16 cellular contexts compared by ENCODE assay signal in genomic region chr21:44295163-44295601, GRCh38. TPM values are rescaled to one million over a fixed set of nuclear protein-coding genes. Genes with fewer than 3 reads are reported as not detected.
DNase-seq lines count a peak whose midpoint lies in the region; ATAC-seq, FAIRE-seq and TF ChIP-seq lines count a peak whose summit lies in the region.
"Had no signal": no experiment of that assay in that cellular context is flagged by ENCODE, and none has a peak within 500 bp of the region (broad histone marks: within the 10 kb centered on the region; RNA-seq: fewer than 3 reads in every experiment).

No MANE protein-coding gene starts in this region.

- in situ Hi-C loops in KBM-7 (cut with MboI; ENCODE audit: low pct_unique_long_range_greater_than_20kb, low sequenced_read_pairs): no loop called here

- FAIRE-seq in GM19239 (lab: Jason Lieb, UNC): no peak

- DNase-seq in activated CD4-positive, alpha-beta T cell treated with anti-CD3 and anti-CD28 coated beads, Interleukin-2, amount 10 ng/mL, durations not matched to agents 24 days and 14 days: no peak
- no peak for DNase-seq in activated CD4-positive, alpha-beta T cell treated with anti-CD3 and anti-CD28 coated beads, Interleukin-2, amount 50 U/mL, for 48 hours
- no peak for DNase-seq in activated T-helper 1 cell treated with anti-CD3 and anti-CD28 coated beads, Interleukin-12 subunit alpha, Interleukin-12 subunit beta, Interleukin-2, Interleukin-4 antibody, amounts not matched to agents 30 ng/mL and 10 ng/mL and 1 ng/mL, durations not matched to agents 14 hours and 24 hours and 36 hours (ENCODE audit: low spot score)
- DNase-seq in naive thymus-derived CD8-positive, alpha-beta T cell: peak in 3 of 10 donors; percentile 20 to 28 (median 21)
- DNase-seq in KBM-7 (no peak), GM19239 (ENCODE audit: insufficient read length, low spot score) (no peak), left lung (no peak)
- DNase-seq: activated naive CD4-positive, alpha-beta T cell treated with Interleukin-2 at 50 U/mL for 16 hours; lower lobe of right lung; stimulated activated CD4-positive, alpha-beta T cell treated with anti-CD3 and anti-CD28 coated beads, Interleukin-2, amount 100 ng/mL, for 48 hours had no signal

- TF ChIP-seq CTCF in left lung (IDR thresholded peaks at IDR 0.05): no peak

- no peaks in the 10 kb centered on the region for H3K27me3 Mint-ChIP-seq in activated CD4-positive, alpha-beta T cell treated with anti-CD3 and anti-CD28 coated beads, Interleukin-2, amount 10 ng/mL, durations not matched to agents 24 days and 14 days
- no peaks in the 10 kb centered on the region for H3K27me3 Mint-ChIP-seq in IgD-negative memory B cell
- H3K27me3 Mint-ChIP-seq in activated T-helper 1 cell treated with anti-CD3 and anti-CD28 coated beads, Interleukin-12 subunit alpha, Interleukin-12 subunit beta, Interleukin-2, Interleukin-4 antibody, amounts not matched to agents 30 ng/mL and 10 ng/mL and 1 ng/mL, durations not matched to agents 14 hours and 24 hours and 36 hours (ENCODE audit: insufficient read depth): no peaks in the 10 kb centered on the region
- no peaks in the 10 kb centered on the region for H3K27me3 Mint-ChIP-seq in naive thymus-derived CD8-positive, alpha-beta T cell

- H3K4me1 ChIP-seq in left lung: peaks cover 4 to 24% of the 10 kb centered on the region in 2 donors

- POLR2A ChIA-PET in naive thymus-derived CD8-positive, alpha-beta T cell (lab: Charles Lee): interaction anchor here (0.7 to 2.0 kb wide), 2 partner anchors 8 to 44 kb away, joined by 4 to 5 read pairs; partner anchors contain the start of gene CFAP410

- no peaks in the 10 kb centered on the region for H3K9me3 ChIP-seq in left lung
- H3K9me3 ChIP-seq: lower lobe of right lung, tibial nerve had no signal

- H3K9me3 Mint-ChIP-seq in activated CD4-positive, alpha-beta T cell treated with anti-CD3 and anti-CD28 coated beads, Interleukin-2, amount 10 ng/mL, durations not matched to agents 24 days and 14 days: no peaks in the 10 kb centered on the region
- H3K9me3 Mint-ChIP-seq in IgD-negative memory B cell: no peaks in the 10 kb centered on the region
- H3K9me3 Mint-ChIP-seq in activated T-helper 1 cell treated with anti-CD3 and anti-CD28 coated beads, Interleukin-12 subunit alpha, Interleukin-12 subunit beta, Interleukin-2, Interleukin-4 antibody, amounts not matched to agents 30 ng/mL and 10 ng/mL and 1 ng/mL, durations not matched to agents 14 hours and 24 hours and 36 hours: no peaks in the 10 kb centered on the region
- no peaks in the 10 kb centered on the region for H3K9me3 Mint-ChIP-seq in naive thymus-derived CD8-positive, alpha-beta T cell
- H3K9me3 Mint-ChIP-seq: neural crest cell had no signal

- H3K36me3 Mint-ChIP-seq in activated CD4-positive, alpha-beta T cell treated with anti-CD3 and anti-CD28 coated beads, Interleukin-2, amount 10 ng/mL, durations not matched to agents 24 days and 14 days (ENCODE audit: low read depth): no peaks in the 10 kb centered on the region
- no peaks in the 10 kb centered on the region for H3K36me3 Mint-ChIP-seq in IgD-negative memory B cell
- H3K36me3 Mint-ChIP-seq in activated T-helper 1 cell treated with anti-CD3 and anti-CD28 coated beads, Interleukin-12 subunit alpha, Interleukin-12 subunit beta, Interleukin-2, Interleukin-4 antibody, amounts not matched to agents 30 ng/mL and 10 ng/mL and 1 ng/mL, durations not matched to agents 14 hours and 24 hours and 36 hours (ENCODE audit: low read depth): no peaks in the 10 kb centered on the region
- no peaks in the 10 kb centered on the region for H3K36me3 Mint-ChIP-seq in naive thymus-derived CD8-positive, alpha-beta T cell

- H3K27ac Mint-ChIP-seq in activated CD4-positive, alpha-beta T cell treated with anti-CD3 and anti-CD28 coated beads, Interleukin-2, amount 10 ng/mL, durations not matched to agents 24 days and 14 days: peak overlapping the region; percentile 67
- H3K27ac Mint-ChIP-seq in IgD-negative memory B cell: peak overlapping the region in 1 of 3 donors; percentile 43
- peak overlapping the region; percentile 55 for H3K27ac Mint-ChIP-seq in activated T-helper 1 cell treated with anti-CD3 and anti-CD28 coated beads, Interleukin-12 subunit alpha, Interleukin-12 subunit beta, Interleukin-2, Interleukin-4 antibody, amounts not matched to agents 30 ng/mL and 10 ng/mL and 1 ng/mL, durations not matched to agents 14 hours and 24 hours and 36 hours
- peak overlapping the region; percentile 16 to 87 (median 72) for H3K27ac Mint-ChIP-seq in naive thymus-derived CD8-positive, alpha-beta T cell

- ATAC-seq in naive thymus-derived CD8-positive, alpha-beta T cell: no peak
- no peak for ATAC-seq in left lung
- ATAC-seq: lower lobe of right lung had no signal

- no peak overlapping the region for H3K27ac ChIP-seq in left lung
- H3K27ac ChIP-seq: lower lobe of right lung, SK-N-MC, tibial nerve, VCaP had no signal

- H3K4me1 Mint-ChIP-seq in activated CD4-positive, alpha-beta T cell treated with anti-CD3 and anti-CD28 coated beads, Interleukin-2, amount 10 ng/mL, durations not matched to agents 24 days and 14 days: peaks cover 22% of the 10 kb centered on the region
- peaks cover 17 to 20% (median 18%) of the 10 kb centered on the region in 3 donors for H3K4me1 Mint-ChIP-seq in IgD-negative memory B cell
- peaks cover 22% of the 10 kb centered on the region for H3K4me1 Mint-ChIP-seq in activated T-helper 1 cell treated with anti-CD3 and anti-CD28 coated beads, Interleukin-12 subunit alpha, Interleukin-12 subunit beta, Interleukin-2, Interleukin-4 antibody, amounts not matched to agents 30 ng/mL and 10 ng/mL and 1 ng/mL, durations not matched to agents 14 hours and 24 hours and 36 hours (ENCODE audit: low read depth)
- H3K4me1 Mint-ChIP-seq in naive thymus-derived CD8-positive, alpha-beta T cell: peaks cover 13 to 58% (median 38%) of the 10 kb centered on the region in 4 donors

- no peaks in the 10 kb centered on the region for H3K36me3 ChIP-seq in left lung
- H3K36me3 ChIP-seq: lower lobe of right lung, tibial nerve had no signal

- no peak overlapping the region for H3K4me3 Mint-ChIP-seq in activated CD4-positive, alpha-beta T cell treated with anti-CD3 and anti-CD28 coated beads, Interleukin-2, amount 10 ng/mL, durations not matched to agents 24 days and 14 days
- H3K4me3 Mint-ChIP-seq in IgD-negative memory B cell: peak overlapping the region in 3 of 4 donors; percentile 3 to 79 (median 70)
- H3K4me3 Mint-ChIP-seq in activated T-helper 1 cell treated with anti-CD3 and anti-CD28 coated beads, Interleukin-12 subunit alpha, Interleukin-12 subunit beta, Interleukin-2, Interleukin-4 antibody, amounts not matched to agents 30 ng/mL and 10 ng/mL and 1 ng/mL, durations not matched to agents 14 hours and 24 hours and 36 hours: no peak overlapping the region
- H3K4me3 Mint-ChIP-seq in naive thymus-derived CD8-positive, alpha-beta T cell: peak overlapping the region in 5 of 10 donors; percentile 11 to 54 (median 26)
- H3K4me3 Mint-ChIP-seq: neural crest cell had no signal

- H3K4me3 ChIP-seq in left lung: no peak overlapping the region
- H3K4me3 ChIP-seq: lower lobe of right lung, SK-N-MC, tibial nerve had no signal

- intact Hi-C loops in activated CD4-positive, alpha-beta T cell treated with anti-CD3 and anti-CD28 coated beads, Interleukin-2, amount 10 ng/mL, durations not matched to agents 24 days and 14 days (cut with micrococcal nuclease): loop anchor here (5.0 kb wide), 2 partner anchors 42 to 283 kb away; partner anchors contain the start of genes CFAP410 and TRAPPC10
- intact Hi-C loops in activated T-helper 1 cell treated with anti-CD3 and anti-CD28 coated beads, Interleukin-12 subunit alpha, Interleukin-12 subunit beta, Interleukin-2, Interleukin-4 antibody, amounts not matched to agents 30 ng/mL and 10 ng/mL and 1 ng/mL, durations not matched to agents 14 hours and 24 hours and 36 hours (cut with micrococcal nuclease): no loop called here
- intact Hi-C loops in left lung (cut with DNase I): no loop called here

- peaks cover 0 to 44% of the 10 kb centered on the region in 2 donors for H3K27me3 ChIP-seq in left lung
- H3K27me3 ChIP-seq: tibial nerve had no signal

RNA-seq across cellular contexts. Expression of gene PFKL, which starts 4.7 kb away (rescaled TPM):
- 157 and 162 TPM in 2 replicates for total RNA-seq in activated CD4-positive, alpha-beta T cell treated with anti-CD3 and anti-CD28 coated beads, Interleukin-2, amount 10 ng/mL, durations not matched to agents 24 days and 14 days
- polyA plus RNA-seq in IgD-negative memory B cell: 130 TPM
- 132 and 139 TPM in 2 replicates for total RNA-seq in activated T-helper 1 cell treated with anti-CD3 and anti-CD28 coated beads, Interleukin-12 subunit alpha, Interleukin-12 subunit beta, Interleukin-2, Interleukin-4 antibody, amounts not matched to agents 30 ng/mL and 10 ng/mL and 1 ng/mL, durations not matched to agents 14 hours and 24 hours and 36 hours
- 100 to 1,000 TPM; 115 to 125 TPM for total RNA-seq in naive thymus-derived CD8-positive, alpha-beta T cell
- polyA plus RNA-seq in naive thymus-derived CD8-positive, alpha-beta T cell: 10 to 100 TPM; 63.2 to 79.5 (median 63.9) TPM
- 100 to 1,000 TPM; 109 to 116 TPM for total RNA-seq in left lung

RNA-seq across cellular contexts. Expression of gene AIRE, which starts 9.5 kb away (rescaled TPM):
- total RNA-seq in activated CD4-positive, alpha-beta T cell treated with anti-CD3 and anti-CD28 coated beads, Interleukin-2, amount 10 ng/mL, durations not matched to agents 24 days and 14 days: 0.05 TPM in 1 of 2 replicates, not detected in the other
- 0.45 TPM for polyA plus RNA-seq in IgD-negative memory B cell
- not detected in 2 replicates for total RNA-seq in activated T-helper 1 cell treated with anti-CD3 and anti-CD28 coated beads, Interleukin-12 subunit alpha, Interleukin-12 subunit beta, Interleukin-2, Interleukin-4 antibody, amounts not matched to agents 30 ng/mL and 10 ng/mL and 1 ng/mL, durations not matched to agents 14 hours and 24 hours and 36 hours
- not detected for total RNA-seq in naive thymus-derived CD8-positive, alpha-beta T cell
- polyA plus RNA-seq in naive thymus-derived CD8-positive, alpha-beta T cell: under 1 TPM; 0.13 to 0.42 (median 0.16) TPM
- under 1 TPM in 1 of 2 donors, not detected in 1; 0.06 TPM for total RNA-seq in left lung
- total RNA-seq: lower lobe of right lung, neural crest cell had no signal
- polyA plus RNA-seq: AG04450 had no signal

RNA-seq across cellular contexts. Expression of gene DNMT3L, which starts 33.5 kb away (rescaled TPM):
- total RNA-seq in activated CD4-positive, alpha-beta T cell treated with anti-CD3 and anti-CD28 coated beads, Interleukin-2, amount 10 ng/mL, durations not matched to agents 24 days and 14 days: not detected in 2 replicates
- polyA plus RNA-seq in IgD-negative memory B cell: not detected
- total RNA-seq in activated T-helper 1 cell treated with anti-CD3 and anti-CD28 coated beads, Interleukin-12 subunit alpha, Interleukin-12 subunit beta, Interleukin-2, Interleukin-4 antibody, amounts not matched to agents 30 ng/mL and 10 ng/mL and 1 ng/mL, durations not matched to agents 14 hours and 24 hours and 36 hours: not detected in 2 replicates
- total RNA-seq in naive thymus-derived CD8-positive, alpha-beta T cell: not detected
- polyA plus RNA-seq in naive thymus-derived CD8-positive, alpha-beta T cell: not detected
- not detected for total RNA-seq in left lung
- total RNA-seq: lower lobe of right lung, neural crest cell, tibial nerve had no signal
- polyA plus RNA-seq: AG04450 had no signal

RNA-seq across cellular contexts. Expression of gene CFAP410, which starts 44.0 kb away (rescaled TPM):
- 15.1 and 18.5 TPM in 2 replicates for total RNA-seq in activated CD4-positive, alpha-beta T cell treated with anti-CD3 and anti-CD28 coated beads, Interleukin-2, amount 10 ng/mL, durations not matched to agents 24 days and 14 days
- polyA plus RNA-seq in IgD-negative memory B cell: 36.4 TPM
- total RNA-seq in activated T-helper 1 cell treated with anti-CD3 and anti-CD28 coated beads, Interleukin-12 subunit alpha, Interleukin-12 subunit beta, Interleukin-2, Interleukin-4 antibody, amounts not matched to agents 30 ng/mL and 10 ng/mL and 1 ng/mL, durations not matched to agents 14 hours and 24 hours and 36 hours: 13.3 and 17.8 TPM in 2 replicates
- total RNA-seq in naive thymus-derived CD8-positive, alpha-beta T cell: 10 to 100 TPM; 59.0 to 60.2 TPM
- polyA plus RNA-seq in naive thymus-derived CD8-positive, alpha-beta T cell: 10 to 100 TPM; 23.2 to 40.6 (median 29.1) TPM
- 10 to 100 TPM; 20.8 to 21.4 TPM for total RNA-seq in left lung

RNA-seq across cellular contexts. Expression of gene ICOSLG, which starts 54.4 kb away (rescaled TPM):
- 7.6 and 8.3 TPM in 2 replicates for total RNA-seq in activated CD4-positive, alpha-beta T cell treated with anti-CD3 and anti-CD28 coated beads, Interleukin-2, amount 10 ng/mL, durations not matched to agents 24 days and 14 days
- 8.5 TPM for polyA plus RNA-seq in IgD-negative memory B cell
- total RNA-seq in activated T-helper 1 cell treated with anti-CD3 and anti-CD28 coated beads, Interleukin-12 subunit alpha, Interleukin-12 subunit beta, Interleukin-2, Interleukin-4 antibody, amounts not matched to agents 30 ng/mL and 10 ng/mL and 1 ng/mL, durations not matched to agents 14 hours and 24 hours and 36 hours: 6.4 and 7.2 TPM in 2 replicates
- 1 to 10 TPM; 5.4 to 5.8 TPM for total RNA-seq in naive thymus-derived CD8-positive, alpha-beta T cell
- polyA plus RNA-seq in naive thymus-derived CD8-positive, alpha-beta T cell: 1 to 10 TPM in 1 of 3 donors, under 1 TPM in 2; 0.19 to 1.7 (median 0.49) TPM
- 1 to 10 TPM; 3.9 to 4.6 TPM for total RNA-seq in left lung
- polyA plus RNA-seq: AG04450 had no signal

Comparison
In these comparisons a context has a peak if more than half of its experiments do, and no peak if none do; other contexts are left out.
1. H3K4me3 Mint-ChIP-seq: peak in IgD-negative memory B cell (3 of 4); none in activated CD4-positive, alpha-beta T cell treated with anti-CD3 and anti-CD28 coated beads, Interleukin-2, amount 10 ng/mL, durations not matched to agents 24 days and 14 days (single experiment) and activated T-helper 1 cell treated with anti-CD3 and anti-CD28 coated beads, Interleukin-12 subunit alpha, Interleukin-12 subunit beta, Interleukin-2, Interleukin-4 antibody, amounts not matched to agents 30 ng/mL and 10 ng/mL and 1 ng/mL, durations not matched to agents 14 hours and 24 hours and 36 hours (single experiment).